In genomic region chr7:128941946-128942526, GRCh38 we compare ENCODE assay signal across 17 cellular contexts. TPM values are rescaled to one million over a fixed set of nuclear protein-coding genes. Genes with fewer than 3 reads are reported as not detected.
A peak's percentile ranks its signal among the peaks of the same experiment; 100 is the strongest.
DNase-seq lines count a peak whose midpoint lies in the region; ATAC-seq and TF ChIP-seq lines count a peak whose summit lies in the region.
"Had no signal": no experiment of that assay in that cellular context is flagged by ENCODE, and none has a peak within 500 bp of the region (broad histone marks: within the 10 kb centered on the region; RNA-seq: fewer than 3 reads in every experiment).

No MANE protein-coding gene starts in this region.

- intact Hi-C loops in breast epithelium (cut with DNase I; ENCODE audit: low total_unique reads), result no loop called here
- intact Hi-C loops in Right ventricle myocardium inferior (cut with DNase I), result no loop called here

- peaks cover 31% of the 10 kb centered on the region for H3K4me1 Mint-ChIP-seq in activated CD8-positive, alpha-beta memory T cell treated with anti-CD3 and anti-CD28 coated beads, Interleukin-2, amount 10 ng/mL, durations not matched to agents 7 days and 5 days
- H3K4me1 Mint-ChIP-seq in IgD-negative memory B cell (peaks cover 23 to 31% (median 27%) of the 10 kb centered on the region in 3 donors), type B pancreatic cell (ENCODE audit: unreplicated experiment) (peaks cover 7% of the 10 kb centered on the region)

- no peak for TF ChIP-seq POLR2A in breast epithelium (IDR thresholded peaks at IDR 0.05)

- no peaks in the 10 kb centered on the region for H3K4me1 ChIP-seq in breast epithelium
- H3K4me1 ChIP-seq: Caco-2 had no signal

- no peak overlapping the region for H3K4me3 ChIP-seq in breast epithelium

- no peak overlapping the region for H3K27ac ChIP-seq in breast epithelium
- H3K27ac ChIP-seq: RWPE1 had no signal

- no peak for TF ChIP-seq CTCF in type B pancreatic cell (conservative IDR thresholded peaks at IDR 0.05)
- no peak for TF ChIP-seq CTCF in breast epithelium (IDR thresholded peaks at IDR 0.05)

- H3K36me3 Mint-ChIP-seq in activated CD8-positive, alpha-beta memory T cell treated with anti-CD3 and anti-CD28 coated beads, Interleukin-2, amount 10 ng/mL, durations not matched to agents 7 days and 5 days, result no peaks in the 10 kb centered on the region
- H3K36me3 Mint-ChIP-seq in IgD-negative memory B cell (peaks cover 2% of the 10 kb centered on the region), type B pancreatic cell (no peaks in the 10 kb centered on the region)

- no peaks in the 10 kb centered on the region for H3K36me3 ChIP-seq in breast epithelium

- no peaks in the 10 kb centered on the region for H3K9me3 ChIP-seq in breast epithelium
- H3K9me3 ChIP-seq: Caco-2 had no signal

- no peaks in the 10 kb centered on the region for H3K9me3 Mint-ChIP-seq in activated CD8-positive, alpha-beta memory T cell treated with anti-CD3 and anti-CD28 coated beads, Interleukin-2, amount 10 ng/mL, durations not matched to agents 7 days and 5 days (ENCODE audit: low read depth)
- H3K9me3 Mint-ChIP-seq in IgD-negative memory B cell (no peaks in the 10 kb centered on the region), type B pancreatic cell (no peaks in the 10 kb centered on the region)

- H3K27ac Mint-ChIP-seq in activated CD8-positive, alpha-beta memory T cell treated with anti-CD3 and anti-CD28 coated beads, Interleukin-2, amount 10 ng/mL, durations not matched to agents 7 days and 5 days, result no peak overlapping the region
- H3K27ac Mint-ChIP-seq in IgD-negative memory B cell, result peak overlapping the region in 2 of 3 donors; percentile 97
- H3K27ac Mint-ChIP-seq in type B pancreatic cell, result no peak overlapping the region

- DNase-seq in activated CD8-positive, alpha-beta memory T cell treated with anti-CD3 and anti-CD28 coated beads for 24 hours, result peak; percentile 38
- DNase-seq in activated CD8-positive, alpha-beta memory T cell treated with anti-CD3 and anti-CD28 coated beads, Interleukin-2, amount 10 ng/mL, durations not matched to agents 7 days and 5 days, result no peak
- DNase-seq in cerebellum (ENCODE audit: low spot score) (peak; percentile 21), type B pancreatic cell (ENCODE audit: extremely low spot score, unreplicated experiment) (no peak), breast epithelium (ENCODE audit: low spot score in 2 of 2) (no peak), Right ventricle myocardium inferior (ENCODE audit: missing footprints) (no peak)
- DNase-seq: Caco-2, DND-41, GDM1, KG1, NCI-H1417, NCI-H1930, NCI-H510A treated with DMSO at 0.1 percent for 48 hours had no signal

- CTCF ChIA-PET in activated CD8-positive, alpha-beta memory T cell treated with anti-CD3 and anti-CD28 coated beads, Interleukin-2, amount 10 ng/mL, durations not matched to agents 7 days and 5 days (lab: Charles Lee), result no interaction called here

- ATAC-seq in activated CD8-positive, alpha-beta memory T cell treated with anti-CD3 and anti-CD28 coated beads, Interleukin-2, amount 10 ng/mL, durations not matched to agents 7 days and 5 days, result no peak
- ATAC-seq in esophagus mucosa, result no peak
- ATAC-seq in Right ventricle myocardium inferior, result no peak

- H3K27me3 ChIP-seq in breast epithelium, result no peaks in the 10 kb centered on the region

- no peak overlapping the region for H3K4me3 Mint-ChIP-seq in activated CD8-positive, alpha-beta memory T cell treated with anti-CD3 and anti-CD28 coated beads, Interleukin-2, amount 10 ng/mL, durations not matched to agents 7 days and 5 days
- H3K4me3 Mint-ChIP-seq in IgD-negative memory B cell, result peak overlapping the region in 2 of 4 donors; percentile 17 to 97
- H3K4me3 Mint-ChIP-seq in type B pancreatic cell, result no peak overlapping the region

- peaks cover 9% of the 10 kb centered on the region for H3K27me3 Mint-ChIP-seq in activated CD8-positive, alpha-beta memory T cell treated with anti-CD3 and anti-CD28 coated beads, Interleukin-2, amount 10 ng/mL, durations not matched to agents 7 days and 5 days
- no peaks in the 10 kb centered on the region for H3K27me3 Mint-ChIP-seq in IgD-negative memory B cell
- H3K27me3 Mint-ChIP-seq in type B pancreatic cell, result peaks cover 36% of the 10 kb centered on the region

RNA-seq across cellular contexts. Expression of gene IRF5, which starts 4.3 kb away (rescaled TPM):
- 10 to 100 TPM; 16.5 to 17.7 TPM for total RNA-seq in activated CD8-positive, alpha-beta memory T cell treated with anti-CD3 and anti-CD28 coated beads, Interleukin-2, amount 10 ng/mL, durations not matched to agents 7 days and 5 days
- polyA plus RNA-seq in IgD-negative memory B cell, result 132 TPM
- total RNA-seq in cerebellum (2.5 TPM), type B pancreatic cell (ENCODE audit: low replicate concordance) (1.8 and 2.5 TPM in 2 replicates), esophagus mucosa (15.7 TPM), breast epithelium (10 to 100 TPM in 2 of 3 donors, 1 to 10 TPM in 1; 4.6 to 19.4 (median 11.1) TPM), Right ventricle myocardium inferior (3.3 TPM)

RNA-seq across cellular contexts. Expression of gene KCP, which starts 31.5 kb away (rescaled TPM):
- under 1 TPM; 0.20 to 0.52 TPM for total RNA-seq in activated CD8-positive, alpha-beta memory T cell treated with anti-CD3 and anti-CD28 coated beads, Interleukin-2, amount 10 ng/mL, durations not matched to agents 7 days and 5 days
- polyA plus RNA-seq in IgD-negative memory B cell, result 0.26 TPM
- total RNA-seq in cerebellum (3.4 TPM), type B pancreatic cell (ENCODE audit: low replicate concordance) (1.3 and 4.2 TPM in 2 replicates), esophagus mucosa (1.8 TPM), breast epithelium (1 to 10 TPM in 1 of 3 donors, under 1 TPM in 2; 0.33 to 2.2 (median 0.88) TPM), Right ventricle myocardium inferior (0.11 TPM)
- total RNA-seq: H4 had no signal

Comparison
In these comparisons a context has a peak if more than half of its experiments do, and no peak if none do; other contexts are left out.
1. DNase-seq: peak in activated CD8-positive, alpha-beta memory T cell treated with anti-CD3 and anti-CD28 coated beads for 24 hours (single experiment) and cerebellum (single experiment); none in activated CD8-positive, alpha-beta memory T cell treated with anti-CD3 and anti-CD28 coated beads, Interleukin-2, amount 10 ng/mL, durations not matched to agents 7 days and 5 days (single experiment), type B pancreatic cell (single experiment), breast epithelium (0 of 2) and Right ventricle myocardium inferior (single experiment).
2. H3K27ac Mint-ChIP-seq: peak in IgD-negative memory B cell (2 of 3); none in activated CD8-positive, alpha-beta memory T cell treated with anti-CD3 and anti-CD28 coated beads, Interleukin-2, amount 10 ng/mL, durations not matched to agents 7 days and 5 days (single experiment) and type B pancreatic cell (single experiment).